ENCODE assay signal across 23 cellular contexts in the genomic region with DNA sequence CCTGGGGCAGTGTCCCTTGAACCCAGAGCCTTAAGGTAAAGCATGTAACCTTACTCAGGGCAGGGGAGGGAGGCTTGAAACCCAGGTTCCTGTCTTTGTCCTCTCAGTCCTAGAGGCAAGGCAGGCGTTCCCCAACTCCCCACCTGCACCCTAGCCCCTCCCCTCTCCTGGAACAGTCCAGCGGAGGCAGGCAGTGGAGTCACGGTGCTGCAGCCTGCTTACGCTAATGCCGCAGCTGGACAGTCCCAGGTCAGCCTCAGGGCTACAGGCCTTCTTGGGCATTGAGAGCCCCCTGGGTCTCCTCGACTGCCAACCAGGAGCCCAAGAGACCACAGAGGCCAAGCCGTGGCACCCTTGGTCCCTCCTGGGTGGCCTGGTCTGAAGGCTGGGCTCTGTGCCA. TPM values are rescaled to one million over a fixed set of nuclear protein-coding genes. Genes with fewer than 3 reads are reported as not detected.
"Had no signal": no experiment of that assay in that cellular context is flagged by ENCODE, and none has a peak within 500 bp of the region (broad histone marks: within the 10 kb centered on the region; RNA-seq: fewer than 3 reads in every experiment).

No MANE protein-coding gene starts in this region.

- H3K4me3 ChIP-seq: SJSA1, SK-N-MC had no signal

- H3K9me3 ChIP-seq: SJSA1 had no signal

- FAIRE-seq: HTR-8/SVneo had no signal

- ATAC-seq: Panc1, PC-3 had no signal

- DNase-seq: Karpas-422, KG1, MM.1S, NCI-H1092 treated with DMSO at 0.1 percent for 48 hours, NCI-H1436, NCI-H187, NCI-H2029, NCI-H2081 treated with DMSO at 0.1 percent for 48 hours, NCI-H2171, NCI-H226, NCI-H446, NCI-H510A, NCI-H524 treated with DMSO at 0.1 percent for 48 hours, NCI-H69, NCI-H774, PC-3, SIG-M5 had no signal

- H3K36me3 ChIP-seq: SJSA1 had no signal

- H3K27ac ChIP-seq: HL-60, RWPE1, SJSA1, SK-N-MC had no signal

RNA-seq across cellular contexts. Expression of gene CD300A, which starts 6.8 kb away (rescaled TPM):
- total RNA-seq: PC-3, SJSA1 had no signal
